8 cellular contexts compared by ENCODE assay signal in the genomic region with DNA sequence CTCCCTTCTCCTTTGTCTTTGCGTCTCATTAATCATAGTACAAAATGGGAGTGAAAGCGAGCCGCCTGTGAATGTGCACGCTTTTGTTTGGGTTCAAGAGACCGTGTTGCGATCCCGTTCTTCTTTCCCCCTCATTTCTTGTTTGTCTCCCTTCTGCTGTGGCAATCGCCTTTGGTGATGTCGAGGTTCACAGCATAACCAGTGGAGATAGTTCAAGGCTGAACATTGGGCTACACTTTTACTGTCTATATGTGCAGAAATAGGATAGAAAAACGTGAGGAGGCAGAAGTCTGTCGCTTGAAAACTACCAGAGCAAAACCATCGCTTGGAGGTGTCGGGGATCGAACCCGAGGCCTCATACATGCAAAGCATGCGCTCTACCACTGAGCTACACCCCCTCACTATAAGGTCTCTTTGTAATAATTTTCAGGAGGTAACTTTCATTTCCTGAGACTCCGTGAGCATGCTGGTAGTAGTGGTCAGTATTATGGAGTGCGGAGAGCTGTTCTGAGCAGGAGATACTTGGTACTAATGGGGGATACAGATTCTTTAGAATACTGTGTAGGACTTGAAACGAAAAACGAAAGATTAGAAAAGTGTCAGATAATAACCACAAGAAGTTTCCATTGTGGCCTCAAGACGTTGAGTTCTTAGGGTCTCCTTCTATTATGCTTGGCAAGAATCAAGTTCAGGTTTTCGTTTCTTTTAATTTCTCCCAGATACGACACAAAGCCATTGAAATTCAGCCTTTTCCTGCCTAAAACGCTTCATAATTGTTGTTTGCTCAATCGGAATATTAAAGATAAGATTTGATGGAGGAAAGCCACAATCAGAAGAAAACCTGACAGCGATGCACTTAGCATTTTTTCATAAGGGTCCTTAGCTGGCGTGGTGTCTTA.
DNase-seq lines count a peak whose midpoint lies in the region; ATAC-seq and TF ChIP-seq lines count a peak whose summit lies in the region.

No MANE protein-coding gene starts in this region.

- H3K4me1 Mint-ChIP-seq in stimulated activated naive CD8-positive, alpha-beta T cell treated with anti-CD3 and anti-CD28 coated beads, Interleukin-15, Interleukin-2, amounts not matched to agents 100 ng/mL and 50 ng/mL, for 24 hours (ENCODE audit: low read depth), result peaks cover 21% of the 10 kb centered on the region

- H3K4me3 ChIP-seq in AG04449 (ENCODE audit: low read depth, low read length), result peak overlapping the region; percentile 27
- no peak overlapping the region for H3K4me3 ChIP-seq in choroid plexus epithelial cell (ENCODE audit: low read depth, low read length)

- H3K4me3 Mint-ChIP-seq in stimulated activated naive CD8-positive, alpha-beta T cell treated with anti-CD3 and anti-CD28 coated beads, Interleukin-15, Interleukin-2, amounts not matched to agents 100 ng/mL and 50 ng/mL, for 24 hours, result peak overlapping the region; percentile 65

- H3K27me3 Mint-ChIP-seq in stimulated activated naive CD8-positive, alpha-beta T cell treated with anti-CD3 and anti-CD28 coated beads, Interleukin-15, Interleukin-2, amounts not matched to agents 100 ng/mL and 50 ng/mL, for 24 hours, result peaks cover 84% of the 10 kb centered on the region

- H3K9me3 Mint-ChIP-seq in stimulated activated naive CD8-positive, alpha-beta T cell treated with anti-CD3 and anti-CD28 coated beads, Interleukin-15, Interleukin-2, amounts not matched to agents 100 ng/mL and 50 ng/mL, for 24 hours, result peaks cover 18% of the 10 kb centered on the region

- H3K27ac Mint-ChIP-seq in stimulated activated naive CD8-positive, alpha-beta T cell treated with anti-CD3 and anti-CD28 coated beads, Interleukin-15, Interleukin-2, amounts not matched to agents 100 ng/mL and 50 ng/mL, for 24 hours, result peak overlapping the region; percentile 88

- ATAC-seq in GM19463 (IDR thresholded peaks at IDR 0.05; ENCODE audit: unreplicated experiment) (peak; percentile 48), GM21390 (IDR thresholded peaks at IDR 0.05; ENCODE audit: unreplicated experiment) (no peak), GM18867 (IDR thresholded peaks at IDR 0.05; ENCODE audit: unreplicated experiment) (no peak)

- peaks cover 9% of the 10 kb centered on the region for H3K36me3 Mint-ChIP-seq in stimulated activated naive CD8-positive, alpha-beta T cell treated with anti-CD3 and anti-CD28 coated beads, Interleukin-15, Interleukin-2, amounts not matched to agents 100 ng/mL and 50 ng/mL, for 24 hours (ENCODE audit: low read depth)

- TF ChIP-seq CTCF in AG04449 (IDR thresholded peaks at IDR 0.05; ENCODE audit: insufficient read depth, low read length, missing control alignments) (no peak), choroid plexus epithelial cell (conservative IDR thresholded peaks at IDR 0.05; ENCODE audit: low read depth, low read length) (no peak)

- CTCF ChIA-PET in AG04449 (lab: Yijun Ruan, JAX), result no interaction called here

- DNase-seq in AG04449 (ENCODE audit: low read depth, low spot score) (peak; percentile 63), NCI-H69 (lab: John Stamatoyannopoulos, UW) (peak; percentile 86), choroid plexus epithelial cell (ENCODE audit: low read depth) (peak; percentile 76), hippocampal formation (lab: John Stamatoyannopoulos, UW) (no peak)

- POLR2A ChIA-PET in AG04449 (lab: Yijun Ruan, JAX), result no interaction called here

Comparison
In these comparisons a context has a peak if more than half of its experiments do, and no peak if none do; other contexts are left out.
1. DNase-seq: peak in AG04449 (single experiment), NCI-H69 (single experiment) and choroid plexus epithelial cell (single experiment); none in hippocampal formation (0 of 2).